ENCODE assay signal across 8 cellular contexts in genomic region chr1:44775078-44775929, GRCh38. TPM values are rescaled to one million over a fixed set of nuclear protein-coding genes. Genes with fewer than 3 reads are reported as not detected.
DNase-seq lines count a peak whose midpoint lies in the region; ATAC-seq, FAIRE-seq and TF ChIP-seq lines count a peak whose summit lies in the region.

RPS8 (plus strand) TSS chr1:44775540; CDS start chr1:44775597, 57 bp downstream.

- WGBS in heart left ventricle, 4 donors: 0 to 1% (median 0%) methylated on average over 51 to 65 of the region's 65 CpGs
- 0 to 1% methylated on average over 4 to 46 of the region's 65 CpGs for WGBS in transverse colon (ENCODE audit: low coverage in 1 of 2), 2 donors

- no peak for TF ChIP-seq EP300 in transverse colon (IDR thresholded peaks at IDR 0.05; ENCODE audit: low read depth)

- TF ChIP-seq POLR2A in GM12891 (IDR thresholded peaks at IDR 0.05; ENCODE audit: low read depth, low read length): peak; percentile 99
- peak; percentile 47 to 96 for TF ChIP-seq POLR2A in heart left ventricle (IDR thresholded peaks at IDR 0.05)
- TF ChIP-seq POLR2A in transverse colon (IDR thresholded peaks at IDR 0.05): peak; percentile 97

- H3K36me3 ChIP-seq in adipocyte (ENCODE audit: control insufficient read depth, insufficient read depth, low read length, severe bottlenecking) (peaks cover 39% of the 10 kb centered on the region), heart left ventricle (peaks cover 0 to 43% (median 37%) of the 10 kb centered on the region in 9 donors), transverse colon (peaks cover 0 to 20% (median 4%) of the 10 kb centered on the region in 4 donors)

- H3K4me3 ChIP-seq in adipocyte (ENCODE audit: low read length) (peak within 1 kb of the TSS; percentile 89), heart left ventricle (peak within 1 kb of the TSS; percentile 59 to 95 (median 85)), transverse colon (peak within 1 kb of the TSS; percentile 72 to 81 (median 78))

- H3K9me3 ChIP-seq in adipocyte (ENCODE audit: control insufficient read depth, low read length): no peaks in the 10 kb centered on the region
- no peaks in the 10 kb centered on the region for H3K9me3 ChIP-seq in heart left ventricle
- H3K9me3 ChIP-seq in transverse colon: no peaks in the 10 kb centered on the region

- FAIRE-seq in GM12891 (lab: Jason Lieb, UNC): peak; percentile 92

- intact Hi-C loops in heart left ventricle (cut with DNase I): loop anchor here in 5 of 10 donors (2.0 to 10.0 kb wide), 5 partner anchors 38 to 529 kb away; partner anchors contain the start of genes RNU5D-1 (in 2 of the 5) and KIF2C (in 1 of the 5)
- intact Hi-C loops in transverse colon (cut with DNase I; ENCODE audit: low total_unique reads): loop anchor here (5.0 kb wide), 1 partner anchor 527 kb away; no protein-coding TSS in a partner anchor

- peak within 1 kb of the TSS; percentile 97 for H3K9ac ChIP-seq in adipocyte (ENCODE audit: low read length)

- H3K27ac ChIP-seq in heart left ventricle (peak within 1 kb of the TSS; percentile 85 to 99 (median 95)), transverse colon (peak within 1 kb of the TSS; percentile 92 to 97 (median 95))

- DNase-seq in GM12891 (ENCODE audit: insufficient read length, low spot score) (peak; percentile 78), NCI-H1417 treated with DMSO at 0.1 percent for 48 hours (lab: John Stamatoyannopoulos, UW) (peak; percentile 75), T follicular helper cell (ENCODE audit: low read depth) (peak; percentile 85), adipocyte (ENCODE audit: low read depth) (peak; percentile 98), heart left ventricle (peak; percentile 92 to 96 (median 94)), pons (ENCODE audit: low spot score) (peak; percentile 92), transverse colon (peak; percentile 95)

- in situ Hi-C loops in transverse colon (cut with MboI; ENCODE audit: low pct_ligation_motif_present in 1 of 4, low pct_unique_long_range_greater_than_20kb in 1 of 4, low sequenced_read_pairs in 3 of 4): loop anchor here in 2 of 4 donors (25.0 kb wide), 2 partner anchors 237 to 537 kb away; partner anchors contain the start of genes HECTD3 (in 1 of the 2) and UROD (in 1 of the 2)

- H3K27me3 ChIP-seq in adipocyte (replicated peaks; ENCODE audit: control insufficient read depth, insufficient read depth, low read length) (no peaks in the 10 kb centered on the region), heart left ventricle (no peaks in the 10 kb centered on the region), transverse colon (no peaks in the 10 kb centered on the region)

- H3K4me1 ChIP-seq in adipocyte (ENCODE audit: control insufficient read depth, insufficient read depth, low read length) (peaks cover 29% of the 10 kb centered on the region), heart left ventricle (peaks cover 2 to 38% (median 23%) of the 10 kb centered on the region in 12 donors), transverse colon (peaks cover 9 to 29% (median 21%) of the 10 kb centered on the region in 4 donors)

- TF ChIP-seq CTCF in heart left ventricle (IDR thresholded peaks at IDR 0.05) (peak in 1 of 12 donors; percentile 13), transverse colon (IDR thresholded peaks at IDR 0.05) (no peak)

- peak; percentile 68 for ATAC-seq in HG02763 (IDR thresholded peaks at IDR 0.05; ENCODE audit: unreplicated experiment)
- ATAC-seq in heart left ventricle: peak; percentile 89 to 96 (median 94)

TF ChIP-seq in GM12891, 5 proteins besides CTCF, POLR2A, EP300 and RAD21:
- TF ChIP-seq PAX5 (IDR thresholded peaks at IDR 0.05; ENCODE audit: insufficient read depth, low read length, severe bottlenecking) (peak; percentile 4), POU2F2 (IDR thresholded peaks at IDR 0.05; ENCODE audit: low read depth, low read length) (peak; percentile 95), TAF1 (IDR thresholded peaks at IDR 0.05; ENCODE audit: low read depth, low read length) (peak; percentile 99), POLR2AphosphoS5 (IDR thresholded peaks at IDR 0.05; ENCODE audit: low read depth, low read length) (peak; percentile 99), SPI1 (IDR thresholded peaks at IDR 0.05; ENCODE audit: low read depth, low read length) (no peak)

RNA-seq across cellular contexts. Expression of gene RPS8, which starts in this region (rescaled TPM):
- 4,239 TPM for polyA plus RNA-seq in GM12891 (2012; ENCODE audit: low read depth, missing spikeins)
- total RNA-seq in heart left ventricle (1,000 to 10,000 TPM in 3 of 9 donors, 100 to 1,000 TPM in 6; 576 to 1,019 (median 853) TPM), transverse colon (1,000 to 10,000 TPM in 3 of 4 donors, 100 to 1,000 TPM in 1; 505 to 1,630 (median 1,282) TPM)
- polyA plus RNA-seq in heart left ventricle: 1,000 to 10,000 TPM; 1,199 to 1,848 TPM

Comparison
In these comparisons a context has a peak if more than half of its experiments do, and no peak if none do; other contexts are left out.
1. Peak in every context shown above with its lines: DNase-seq, ATAC-seq, H3K4me3 ChIP-seq and H3K27ac ChIP-seq.